28 cellular contexts compared by ENCODE assay signal in the genomic region with DNA sequence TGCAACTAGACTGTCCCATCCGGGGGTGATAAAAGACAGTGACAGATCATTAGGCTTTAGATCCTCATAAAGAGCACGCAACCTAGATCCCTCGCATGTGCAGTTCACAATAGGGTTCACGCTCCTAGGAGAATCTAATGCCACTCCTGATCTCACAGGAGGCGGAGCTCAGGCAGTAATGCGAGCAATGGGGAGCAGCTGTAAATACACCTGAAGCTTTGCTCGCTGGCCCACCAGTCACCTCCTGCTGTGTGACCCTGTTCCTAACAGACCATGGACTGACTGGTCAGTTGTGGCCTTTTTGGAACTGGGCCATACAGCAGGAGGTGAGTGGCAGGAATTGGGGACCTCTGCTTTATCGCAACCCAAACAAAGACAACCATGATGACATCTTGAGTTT.
"Had no signal": no experiment of that assay in that cellular context is flagged by ENCODE, and none has a peak within 500 bp of the region (broad histone marks: within the 10 kb centered on the region; RNA-seq: fewer than 3 reads in every experiment).

No MANE protein-coding gene starts in this region.

- H3K9me3 ChIP-seq: gastrocnemius medialis had no signal

- H3K27ac ChIP-seq: brain microvascular endothelial cell, coronary artery, esophagus muscularis mucosa, foreskin keratinocyte, gastrocnemius medialis had no signal

- ATAC-seq: activated T-cell treated with anti-CD3 and anti-CD28 coated beads, Interleukin-2, amount 50 U/mL, for 4 hours; activated T-helper 17 cell treated with anti-CD3 and anti-CD28 coated beads, Interleukin-2, amount 50 U/mL, for 72 hours; foreskin keratinocyte; gastrocnemius medialis had no signal

- H3K4me3 Mint-ChIP-seq: activated CD4-positive, alpha-beta memory T cell treated with anti-CD3 and anti-CD28 coated beads, Interleukin-2, amount 10 ng/mL, durations not matched to agents 7 days and 5 days; activated CD4-positive, alpha-beta T cell treated with anti-CD3 and anti-CD28 coated beads, Interleukin-2, amount 10 ng/mL, durations not matched to agents 7 days and 5 days; activated naive CD8-positive, alpha-beta T cell; activated T-cell treated with anti-CD3 and anti-CD28 coated beads, Interleukin-2, amount 50 U/mL, for 4 hours; activated T-helper 17 cell treated with anti-CD3 and anti-CD28 coated beads, Interleukin-2, amount 50 U/mL, for 72 hours; central memory CD8-positive, alpha-beta T cell; dendritic cell treated with granulocyte-macrophage colony-stimulating factor and Interleukin-4, amounts not matched to agents 40 ng/mL and 50 ng/mL, for 4 days had no signal

- H3K4me3 ChIP-seq: coronary artery, dorsolateral prefrontal cortex, esophagus muscularis mucosa, gastrocnemius medialis, heart left ventricle had no signal

- H3K27me3 Mint-ChIP-seq: activated CD4-positive, alpha-beta memory T cell treated with anti-CD3 and anti-CD28 coated beads, Interleukin-2, amount 10 ng/mL, durations not matched to agents 7 days and 5 days; activated T-helper 17 cell treated with anti-CD3 and anti-CD28 coated beads, Interleukin-2, amount 50 U/mL, for 72 hours; central memory CD8-positive, alpha-beta T cell; dendritic cell treated with granulocyte-macrophage colony-stimulating factor and Interleukin-4, amounts not matched to agents 40 ng/mL and 50 ng/mL, for 4 days had no signal

- H3K27ac Mint-ChIP-seq: activated CD4-positive, alpha-beta memory T cell treated with anti-CD3 and anti-CD28 coated beads, Interleukin-2, amount 10 ng/mL, durations not matched to agents 7 days and 5 days; activated CD4-positive, alpha-beta T cell treated with anti-CD3 and anti-CD28 coated beads, Interleukin-2, amount 10 ng/mL, durations not matched to agents 7 days and 5 days; activated naive CD8-positive, alpha-beta T cell; activated T-helper 17 cell treated with anti-CD3 and anti-CD28 coated beads, Interleukin-2, amount 50 U/mL, for 72 hours; dendritic cell treated with granulocyte-macrophage colony-stimulating factor and Interleukin-4, amounts not matched to agents 40 ng/mL and 50 ng/mL, for 4 days had no signal

- H3K9me3 Mint-ChIP-seq: activated T-helper 17 cell treated with anti-CD3 and anti-CD28 coated beads, Interleukin-2, amount 50 U/mL, for 72 hours; central memory CD8-positive, alpha-beta T cell had no signal

- H3K4me1 Mint-ChIP-seq: activated CD4-positive, alpha-beta memory T cell treated with anti-CD3 and anti-CD28 coated beads, Interleukin-2, amount 10 ng/mL, durations not matched to agents 7 days and 5 days; activated CD4-positive, alpha-beta T cell treated with anti-CD3 and anti-CD28 coated beads, Interleukin-2, amount 10 ng/mL, durations not matched to agents 7 days and 5 days; activated T-helper 17 cell treated with anti-CD3 and anti-CD28 coated beads, Interleukin-2, amount 50 U/mL, for 72 hours had no signal

- H3K27me3 ChIP-seq: brain microvascular endothelial cell, dorsolateral prefrontal cortex, esophagus muscularis mucosa, foreskin keratinocyte, gastrocnemius medialis, heart left ventricle had no signal

- DNase-seq: activated CD4-positive, alpha-beta memory T cell treated with anti-CD3 and anti-CD28 coated beads, Interleukin-2, amount 10 ng/mL, durations not matched to agents 7 days and 5 days; activated CD4-positive, alpha-beta T cell treated with anti-CD3 and anti-CD28 coated beads for 1 hour; activated CD4-positive, alpha-beta T cell treated with anti-CD3 and anti-CD28 coated beads for 4 hours; activated CD4-positive, alpha-beta T cell treated with anti-CD3 and anti-CD28 coated beads, Interleukin-2, amount 10 ng/mL, durations not matched to agents 7 days and 5 days; activated CD4-positive, alpha-beta T cell treated with anti-CD3 and anti-CD28 coated beads, Interleukin-2, amount 50 U/mL, for 4 hours; activated CD8-positive, alpha-beta memory T cell treated with anti-CD3 and anti-CD28 coated beads, Interleukin-2, amount 50 U/mL, for 48 hours; activated effector memory CD4-positive, alpha-beta T cell treated with Interleukin-2 at 50 U/mL for 16 hours; activated gamma-delta T cell treated with Interleukin-2 at 50 U/mL for 16 hours; activated naive CD4-positive, alpha-beta T cell treated with anti-CD3 and anti-CD28 coated beads, Interleukin-2, amount 50 U/mL, for 16 hours; activated naive CD4-positive, alpha-beta T cell treated with Interleukin-2 at 50 U/mL for 16 hours; activated T-cell treated with anti-CD3 and anti-CD28 coated beads, Interleukin-2, amount 50 U/mL, for 4 hours; amniotic stem cell; anterior cingulate cortex; brain microvascular endothelial cell; dorsolateral prefrontal cortex; effector memory CD4-positive, alpha-beta T cell; erythroblast; foreskin keratinocyte; gastrocnemius medialis; glutamatergic neuron; heart left ventricle; T-helper 2 cell had no signal

- H3K4me1 ChIP-seq: foreskin keratinocyte, gastrocnemius medialis had no signal

- H3K36me3 ChIP-seq: brain microvascular endothelial cell, esophagus muscularis mucosa, gastrocnemius medialis, heart left ventricle had no signal
